42 cellular contexts compared by ENCODE assay signal in the genomic region with DNA sequence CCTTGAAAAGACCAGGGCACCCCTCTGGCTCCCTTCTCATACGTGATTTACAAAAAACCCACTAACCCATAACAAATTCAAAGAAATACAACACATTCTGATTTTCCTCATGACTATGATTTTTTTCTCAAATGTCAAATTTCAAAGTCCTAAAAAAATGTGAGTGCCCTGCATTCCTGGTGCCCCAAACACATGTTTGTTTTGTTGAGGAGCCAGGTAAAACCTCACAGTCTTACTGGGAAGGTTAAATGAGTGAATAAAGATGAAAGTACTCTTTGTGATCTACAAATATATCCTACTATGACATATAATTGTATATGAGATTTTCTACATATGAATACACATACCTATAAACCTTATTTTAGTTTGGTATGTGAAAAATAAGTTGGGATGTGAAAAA. TPM values are rescaled to one million over a fixed set of nuclear protein-coding genes. Genes with fewer than 3 reads are reported as not detected.
"Had no signal": no experiment of that assay in that cellular context is flagged by ENCODE, and none has a peak within 500 bp of the region (broad histone marks: within the 10 kb centered on the region; RNA-seq: fewer than 3 reads in every experiment).

No MANE protein-coding gene starts in this region.

- H3K9me3 Mint-ChIP-seq: activated naive CD4-positive, alpha-beta T cell treated with anti-CD3 and anti-CD28 coated beads for 36 hours; activated naive CD4-positive, alpha-beta T cell treated with anti-CD3 and anti-CD28 coated beads, Interleukin-2, amount 10 ng/mL, durations not matched to agents 7 days and 5 days; activated naive CD4-positive, alpha-beta T cell treated with anti-CD3 and anti-CD28 coated beads, Interleukin-2, amount 50 U/mL, for 24 hours; activated naive CD4-positive, alpha-beta T cell treated with anti-CD3 and anti-CD28 coated beads, Interleukin-2, amount 50 U/mL, for 72 hours; activated naive CD8-positive, alpha-beta T cell treated with anti-CD3 and anti-CD28 coated beads for 36 hours; activated naive CD8-positive, alpha-beta T cell treated with anti-CD3 and anti-CD28 coated beads, Interleukin-2, amount 10 ng/mL, durations not matched to agents 7 days and 5 days; activated naive CD8-positive, alpha-beta T cell treated with anti-CD3 and anti-CD28 coated beads, Interleukin-2, amount 50 U/mL, for 24 hours; activated T-cell treated with anti-CD3 and anti-CD28 coated beads, Interleukin-2, amount 50 U/mL, for 24 hours; activated T-cell treated with anti-CD3 and anti-CD28 coated beads, Interleukin-2, amount 50 U/mL, for 4 hours; activated T-cell treated with anti-CD3 and anti-CD28 coated beads, Interleukin-2, amount 50 U/mL, for 72 hours; activated T-helper 1 cell treated with anti-CD3 and anti-CD28 coated beads, Interleukin-12 subunit alpha, Interleukin-12 subunit beta, Interleukin-2, Interleukin-4 antibody, amounts not matched to agents 30 ng/mL and 10 ng/mL and 1 ng/mL, durations not matched to agents 14 hours and 24 hours and 36 hours; activated T-helper 17 cell treated with anti-CD3 and anti-CD28 coated beads, Interleukin-2, amount 50 U/mL, for 72 hours; activated T-helper 2 cell treated with anti-CD3 and anti-CD28 coated beads, Interferon-gamma antibody, Interleukin-2, Interleukin-4, amounts not matched to agents 10 μg/mL and 5 μg/mL and 100 μg/mL, durations not matched to agents 14 hours and 24 hours and 36 hours; brain; central memory CD8-positive, alpha-beta T cell had no signal

- FAIRE-seq: astrocyte, bronchial epithelial cell had no signal

- H3K27ac Mint-ChIP-seq: activated naive CD4-positive, alpha-beta T cell treated with anti-CD3 and anti-CD28 coated beads for 36 hours; activated naive CD4-positive, alpha-beta T cell treated with anti-CD3 and anti-CD28 coated beads, Interleukin-2, amount 10 ng/mL, durations not matched to agents 7 days and 5 days; activated naive CD4-positive, alpha-beta T cell treated with anti-CD3 and anti-CD28 coated beads, Interleukin-2, amount 50 U/mL, for 24 hours; activated naive CD4-positive, alpha-beta T cell treated with anti-CD3 and anti-CD28 coated beads, Interleukin-2, amount 50 U/mL, for 72 hours; activated naive CD8-positive, alpha-beta T cell; activated naive CD8-positive, alpha-beta T cell treated with anti-CD3 and anti-CD28 coated beads for 36 hours; activated naive CD8-positive, alpha-beta T cell treated with anti-CD3 and anti-CD28 coated beads, Interleukin-2, amount 10 ng/mL, durations not matched to agents 7 days and 5 days; activated naive CD8-positive, alpha-beta T cell treated with anti-CD3 and anti-CD28 coated beads, Interleukin-2, amount 50 U/mL, for 24 hours; activated T-cell treated with anti-CD3 and anti-CD28 coated beads, Interleukin-2, amount 50 U/mL, for 24 hours; activated T-cell treated with anti-CD3 and anti-CD28 coated beads, Interleukin-2, amount 50 U/mL, for 72 hours; activated T-helper 1 cell treated with anti-CD3 and anti-CD28 coated beads, Interleukin-12 subunit alpha, Interleukin-12 subunit beta, Interleukin-2, Interleukin-4 antibody, amounts not matched to agents 30 ng/mL and 10 ng/mL and 1 ng/mL, durations not matched to agents 14 hours and 24 hours and 36 hours; activated T-helper 17 cell treated with anti-CD3 and anti-CD28 coated beads, Interleukin-2, amount 50 U/mL, for 72 hours; activated T-helper 2 cell treated with anti-CD3 and anti-CD28 coated beads, Interferon-gamma antibody, Interleukin-2, Interleukin-4, amounts not matched to agents 10 μg/mL and 5 μg/mL and 100 μg/mL, durations not matched to agents 14 hours and 24 hours and 36 hours; brain had no signal

- H3K27me3 Mint-ChIP-seq: brain had no signal

- H3K4me1 Mint-ChIP-seq: activated naive CD4-positive, alpha-beta T cell treated with anti-CD3 and anti-CD28 coated beads, Interleukin-2, amount 10 ng/mL, durations not matched to agents 7 days and 5 days; activated naive CD4-positive, alpha-beta T cell treated with anti-CD3 and anti-CD28 coated beads, Interleukin-2, amount 50 U/mL, for 24 hours; activated naive CD8-positive, alpha-beta T cell treated with anti-CD3 and anti-CD28 coated beads, Interleukin-2, amount 50 U/mL, for 24 hours; central memory CD8-positive, alpha-beta T cell had no signal

- H3K4me3 ChIP-seq: adrenal gland, ascending aorta, body of pancreas, breast epithelium, cardiac muscle cell had no signal

- ATAC-seq: activated naive CD4-positive, alpha-beta T cell treated with anti-CD3 and anti-CD28 coated beads, Interleukin-2, amount 50 U/mL, for 72 hours; activated naive CD8-positive, alpha-beta T cell treated with anti-CD3 and anti-CD28 coated beads, Interleukin-2, amount 50 U/mL, for 24 hours; activated T-cell treated with anti-CD3 and anti-CD28 coated beads, Interleukin-2, amount 50 U/mL, for 4 hours; activated T-cell treated with anti-CD3 and anti-CD28 coated beads, Interleukin-2, amount 50 U/mL, for 72 hours; activated T-helper 17 cell treated with anti-CD3 and anti-CD28 coated beads, Interleukin-2, amount 50 U/mL, for 72 hours; body of pancreas had no signal

- H3K27me3 ChIP-seq: adrenal gland, ascending aorta, body of pancreas, brain microvascular endothelial cell, breast epithelium, cardiac muscle cell had no signal

- DNase-seq: activated effector memory CD4-positive, alpha-beta T cell treated with anti-CD3 and anti-CD28 coated beads, Interleukin-2, amount 50 U/mL, for 16 hours; activated effector memory CD4-positive, alpha-beta T cell treated with Interleukin-2 at 50 U/mL for 16 hours; activated gamma-delta T cell; activated gamma-delta T cell treated with Interleukin-2 at 50 U/mL for 16 hours; activated naive CD4-positive, alpha-beta T cell; activated naive CD4-positive, alpha-beta T cell treated with anti-CD3 and anti-CD28 coated beads for 36 hours; activated naive CD4-positive, alpha-beta T cell treated with anti-CD3 and anti-CD28 coated beads, Interleukin-2, amount 10 ng/mL, durations not matched to agents 7 days and 5 days; activated naive CD4-positive, alpha-beta T cell treated with anti-CD3 and anti-CD28 coated beads, Interleukin-2, amount 50 U/mL, for 16 hours; activated naive CD4-positive, alpha-beta T cell treated with Interleukin-2 at 50 U/mL for 16 hours; activated naive CD8-positive, alpha-beta T cell treated with anti-CD3 and anti-CD28 coated beads for 36 hours; activated naive CD8-positive, alpha-beta T cell treated with anti-CD3 and anti-CD28 coated beads, Interleukin-2, amount 10 ng/mL, durations not matched to agents 7 days and 5 days; activated naive CD8-positive, alpha-beta T cell treated with anti-CD3 and anti-CD28 coated beads, Interleukin-2, amount 50 U/mL, for 24 hours; activated T-cell treated with anti-CD3 and anti-CD28 coated beads for 4 hours; activated T-cell treated with anti-CD3 and anti-CD28 coated beads, Interleukin-2, amount 50 U/mL, for 1 hour; activated T-cell treated with anti-CD3 and anti-CD28 coated beads, Interleukin-2, amount 50 U/mL, for 24 hours; activated T-cell treated with anti-CD3 and anti-CD28 coated beads, Interleukin-2, amount 50 U/mL, for 4 hours; activated T-cell treated with anti-CD3 and anti-CD28 coated beads, Interleukin-2, amount 50 U/mL, for 48 hours; activated T-cell treated with anti-CD3 and anti-CD28 coated beads, Interleukin-2, amount 50 U/mL, for 72 hours; adrenal gland; amniotic stem cell; amygdala; anterior cingulate cortex; body of pancreas; brain microvascular endothelial cell; caudate nucleus; central memory CD4-positive, alpha-beta T cell; cerebellar nuclear complex had no signal

- H3K27ac ChIP-seq: adrenal gland, ascending aorta, body of pancreas, brain microvascular endothelial cell, breast epithelium, cardiac muscle cell had no signal

- H3K36me3 Mint-ChIP-seq: activated naive CD4-positive, alpha-beta T cell treated with anti-CD3 and anti-CD28 coated beads, Interleukin-2, amount 10 ng/mL, durations not matched to agents 7 days and 5 days; activated naive CD4-positive, alpha-beta T cell treated with anti-CD3 and anti-CD28 coated beads, Interleukin-2, amount 50 U/mL, for 24 hours; activated naive CD4-positive, alpha-beta T cell treated with anti-CD3 and anti-CD28 coated beads, Interleukin-2, amount 50 U/mL, for 72 hours; activated naive CD8-positive, alpha-beta T cell; activated naive CD8-positive, alpha-beta T cell treated with anti-CD3 and anti-CD28 coated beads for 36 hours; activated naive CD8-positive, alpha-beta T cell treated with anti-CD3 and anti-CD28 coated beads, Interleukin-2, amount 10 ng/mL, durations not matched to agents 7 days and 5 days; brain had no signal

- H3K4me1 ChIP-seq: adrenal gland, ascending aorta, body of pancreas, breast epithelium had no signal

- H3K4me3 Mint-ChIP-seq: activated naive CD4-positive, alpha-beta T cell treated with anti-CD3 and anti-CD28 coated beads for 36 hours; activated naive CD4-positive, alpha-beta T cell treated with anti-CD3 and anti-CD28 coated beads, Interleukin-2, amount 10 ng/mL, durations not matched to agents 7 days and 5 days; activated naive CD4-positive, alpha-beta T cell treated with anti-CD3 and anti-CD28 coated beads, Interleukin-2, amount 50 U/mL, for 24 hours; activated naive CD8-positive, alpha-beta T cell; activated naive CD8-positive, alpha-beta T cell treated with anti-CD3 and anti-CD28 coated beads for 36 hours; activated naive CD8-positive, alpha-beta T cell treated with anti-CD3 and anti-CD28 coated beads, Interleukin-2, amount 10 ng/mL, durations not matched to agents 7 days and 5 days; activated naive CD8-positive, alpha-beta T cell treated with anti-CD3 and anti-CD28 coated beads, Interleukin-2, amount 50 U/mL, for 24 hours; activated T-cell treated with anti-CD3 and anti-CD28 coated beads, Interleukin-2, amount 50 U/mL, for 24 hours; activated T-cell treated with anti-CD3 and anti-CD28 coated beads, Interleukin-2, amount 50 U/mL, for 4 hours; activated T-cell treated with anti-CD3 and anti-CD28 coated beads, Interleukin-2, amount 50 U/mL, for 72 hours; activated T-helper 1 cell treated with anti-CD3 and anti-CD28 coated beads, Interleukin-12 subunit alpha, Interleukin-12 subunit beta, Interleukin-2, Interleukin-4 antibody, amounts not matched to agents 30 ng/mL and 10 ng/mL and 1 ng/mL, durations not matched to agents 14 hours and 24 hours and 36 hours; activated T-helper 17 cell treated with anti-CD3 and anti-CD28 coated beads, Interleukin-2, amount 50 U/mL, for 72 hours; brain; central memory CD8-positive, alpha-beta T cell had no signal

- H3K36me3 ChIP-seq: adrenal gland, ascending aorta, brain microvascular endothelial cell, breast epithelium, cardiac muscle cell had no signal

- H3K9me3 ChIP-seq: adrenal gland, ascending aorta, body of pancreas, breast epithelium had no signal

RNA-seq across cellular contexts. Expression of a gene that starts 30.7 kb away (rescaled TPM):
- total RNA-seq: activated naive CD4-positive, alpha-beta T cell treated with anti-CD3 and anti-CD28 coated beads for 36 hours; activated naive CD4-positive, alpha-beta T cell treated with anti-CD3 and anti-CD28 coated beads, Interleukin-2, amount 50 U/mL, for 72 hours; activated naive CD8-positive, alpha-beta T cell treated with anti-CD3 and anti-CD28 coated beads for 36 hours; activated naive CD8-positive, alpha-beta T cell treated with anti-CD3 and anti-CD28 coated beads, Interleukin-2, amount 10 ng/mL, durations not matched to agents 7 days and 5 days; activated T-cell treated with anti-CD3 and anti-CD28 coated beads, Interleukin-2, amount 50 U/mL, for 4 hours; activated T-cell treated with anti-CD3 and anti-CD28 coated beads, Interleukin-2, amount 50 U/mL, for 72 hours; activated T-helper 1 cell treated with anti-CD3 and anti-CD28 coated beads, Interleukin-12 subunit alpha, Interleukin-12 subunit beta, Interleukin-2, Interleukin-4 antibody, amounts not matched to agents 30 ng/mL and 10 ng/mL and 1 ng/mL, durations not matched to agents 14 hours and 24 hours and 36 hours; activated T-helper 17 cell treated with anti-CD3 and anti-CD28 coated beads, Interleukin-2, amount 50 U/mL, for 72 hours; activated T-helper 2 cell treated with anti-CD3 and anti-CD28 coated beads, Interferon-gamma antibody, Interleukin-2, Interleukin-4, amounts not matched to agents 10 μg/mL and 5 μg/mL and 100 μg/mL, durations not matched to agents 14 hours and 24 hours and 36 hours; adrenal gland; ascending aorta; breast epithelium; bronchial epithelial cell; cardiac muscle cell; cardiac septum had no signal
- polyA plus RNA-seq: adipose tissue, adrenal gland, cardiac muscle cell had no signal
